8 cellular contexts compared by ENCODE assay signal in the genomic region with DNA sequence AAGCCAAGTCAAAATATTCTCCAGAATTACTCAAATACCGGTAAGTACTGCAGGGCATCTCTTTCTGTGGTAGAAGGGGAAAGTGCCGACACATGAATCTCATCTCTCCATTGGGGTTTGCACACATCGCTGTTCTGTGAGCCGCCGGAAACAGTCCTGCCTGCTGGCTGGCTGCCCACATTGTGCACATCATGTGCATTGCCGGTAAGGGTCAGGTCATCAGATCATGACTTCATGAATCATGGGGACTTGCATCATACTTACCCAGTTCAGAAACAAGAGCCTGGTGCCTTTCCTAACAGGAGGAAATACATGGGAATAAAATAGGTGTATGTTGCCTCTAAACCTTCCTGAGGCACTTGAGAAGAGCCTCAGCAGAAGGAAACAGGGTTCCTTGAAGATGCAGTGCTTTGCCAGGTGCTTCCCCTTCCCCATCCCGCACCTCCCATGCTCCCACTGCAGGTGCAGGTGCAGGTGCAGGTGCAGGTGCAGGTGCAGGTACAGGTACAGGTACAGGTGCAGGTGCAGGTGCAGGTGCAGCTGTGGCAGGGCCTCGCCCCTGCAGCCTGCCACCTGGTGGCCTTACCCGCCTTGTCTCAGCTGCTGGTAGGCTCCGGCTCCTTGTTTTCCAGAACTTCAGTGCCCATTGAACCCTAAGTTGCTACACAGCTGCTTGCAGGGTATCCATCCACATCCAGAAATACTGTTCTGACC. TPM values are rescaled to one million over a fixed set of nuclear protein-coding genes. Genes with fewer than 3 reads are reported as not detected.
A peak's percentile ranks its signal among the peaks of the same experiment; 100 is the strongest.
DNase-seq lines count a peak whose midpoint lies in the region; ATAC-seq and TF ChIP-seq lines count a peak whose summit lies in the region.

No MANE protein-coding gene starts in this region.

- peak; percentile 29 for TF ChIP-seq CTCF in epithelial cell of proximal tubule (conservative IDR thresholded peaks at IDR 0.05; ENCODE audit: low read depth, low read length)
- peak; percentile 25 for TF ChIP-seq CTCF in retinal pigment epithelial cell (conservative IDR thresholded peaks at IDR 0.05; ENCODE audit: low read depth, low read length)

- H3K4me3 ChIP-seq in epithelial cell of proximal tubule (ENCODE audit: low read depth, low read length) (no peak overlapping the region), retinal pigment epithelial cell (ENCODE audit: low read length) (no peak overlapping the region)

- peak; percentile 19 for DNase-seq in DMS79 treated with DMSO at 0.1 percent for 48 hours (lab: John Stamatoyannopoulos, UW)
- DNase-seq in DMS79 (lab: John Stamatoyannopoulos, UW), result no peak
- DNase-seq in MV-4-11 (lab: John Stamatoyannopoulos, UW), result peak; percentile 60
- DNase-seq in epithelial cell of proximal tubule (ENCODE audit: low read depth), result peak; percentile 93
- DNase-seq in retinal pigment epithelial cell (ENCODE audit: low read depth), result peak; percentile 90
- DNase-seq in NCI-H2107 (lab: John Stamatoyannopoulos, UW), result no peak

- ATAC-seq in GM21390 (IDR thresholded peaks at IDR 0.05; ENCODE audit: unreplicated experiment) (no peak), HG02623 (IDR thresholded peaks at IDR 0.05; ENCODE audit: unreplicated experiment) (no peak)

RNA-seq across cellular contexts. Expression of a gene that starts 26.5 kb away (rescaled TPM):
- total RNA-seq in epithelial cell of proximal tubule, result 9.4 and 14.8 TPM in 2 replicates

Comparison
In these comparisons a context has a peak if more than half of its experiments do, and no peak if none do; other contexts are left out.
1. DNase-seq: peak in DMS79 treated with DMSO at 0.1 percent for 48 hours (single experiment), MV-4-11 (single experiment), epithelial cell of proximal tubule (single experiment) and retinal pigment epithelial cell (single experiment); none in DMS79 (single experiment) and NCI-H2107 (single experiment).